ENCODE assay signal across 13 cellular contexts in genomic region chr17:73088561-73088960, GRCh38.
"Had no signal": no experiment of that assay in that cellular context is flagged by ENCODE, and none has a peak within 500 bp of the region (broad histone marks: within the 10 kb centered on the region; RNA-seq: fewer than 3 reads in every experiment).

No MANE protein-coding gene starts in this region.

- DNase-seq: foreskin keratinocyte; immature natural killer cell; kidney; mammary epithelial cell; natural killer cell; stimulated activated CD4-positive, alpha-beta T cell treated with anti-CD3 and anti-CD28 coated beads, Interleukin-2, amount 100 ng/mL, for 48 hours; stimulated activated naive CD4-positive, alpha-beta T cell treated with Interleukin-2 at 50 U/mL for 16 hours; upper lobe of right lung had no signal

- ATAC-seq: foreskin keratinocyte, natural killer cell, upper lobe of right lung had no signal

- H3K27ac ChIP-seq: foreskin keratinocyte, right atrium auricular region, suprapubic skin, tibial nerve, upper lobe of right lung, vagina had no signal

- H3K9me3 ChIP-seq: right atrium auricular region, suprapubic skin, upper lobe of right lung, vagina had no signal

- H3K4me3 ChIP-seq: right atrium auricular region, smooth muscle cell, suprapubic skin, tibial nerve, upper lobe of right lung, vagina had no signal

- H3K27me3 ChIP-seq: foreskin keratinocyte, right atrium auricular region, suprapubic skin, tibial nerve, upper lobe of right lung, vagina had no signal

- H3K4me2 ChIP-seq: smooth muscle cell had no signal

- H3K4me1 ChIP-seq: foreskin keratinocyte had no signal
